20 cellular contexts compared by ENCODE assay signal in genomic region chr6:52340603-52340880, GRCh38. TPM values are rescaled to one million over a fixed set of nuclear protein-coding genes. Genes with fewer than 3 reads are reported as not detected.
A peak's percentile ranks its signal among the peaks of the same experiment; 100 is the strongest.
DNase-seq lines count a peak whose midpoint lies in the region; ATAC-seq lines count a peak whose summit lies in the region.
"Had no signal": no experiment of that assay in that cellular context is flagged by ENCODE, and none has a peak within 500 bp of the region (broad histone marks: within the 10 kb centered on the region; RNA-seq: fewer than 3 reads in every experiment).

No MANE protein-coding gene starts in this region.

- H3K36me3 ChIP-seq in SJSA1: no peaks in the 10 kb centered on the region
- no peaks in the 10 kb centered on the region for H3K36me3 ChIP-seq in mesodermal cell (ENCODE audit: control insufficient read depth, insufficient read depth, low read length)
- H3K36me3 ChIP-seq: SJCRH30 had no signal

- H3K27me3 Mint-ChIP-seq in activated naive CD8-positive, alpha-beta T cell treated with anti-CD3 and anti-CD28 coated beads, Interleukin-2, amount 10 ng/mL, durations not matched to agents 7 days and 5 days: no peaks in the 10 kb centered on the region
- H3K27me3 Mint-ChIP-seq in activated naive CD8-positive, alpha-beta T cell treated with anti-CD3 and anti-CD28 coated beads for 36 hours: no peaks in the 10 kb centered on the region
- H3K27me3 Mint-ChIP-seq: T-cell had no signal

- H3K9me3 ChIP-seq in SJSA1 (replicated peaks) (no peaks in the 10 kb centered on the region), mesodermal cell (ENCODE audit: control insufficient read depth, low read length) (no peaks in the 10 kb centered on the region)
- H3K9me3 ChIP-seq: SJCRH30 had no signal

- POLR2A ChIA-PET in activated naive CD8-positive, alpha-beta T cell treated with anti-CD3 and anti-CD28 coated beads, Interleukin-2, amount 10 ng/mL, durations not matched to agents 7 days and 5 days (lab: Charles Lee): no interaction called here

- H3K27ac Mint-ChIP-seq in activated naive CD8-positive, alpha-beta T cell treated with anti-CD3 and anti-CD28 coated beads, Interleukin-2, amount 10 ng/mL, durations not matched to agents 7 days and 5 days: peak overlapping the region; percentile 13
- H3K27ac Mint-ChIP-seq in activated naive CD8-positive, alpha-beta T cell treated with anti-CD3 and anti-CD28 coated beads for 36 hours: no peak overlapping the region
- H3K27ac Mint-ChIP-seq: CD8-positive, alpha-beta T cell; T-cell had no signal

- H3K36me3 Mint-ChIP-seq in activated naive CD8-positive, alpha-beta T cell treated with anti-CD3 and anti-CD28 coated beads, Interleukin-2, amount 10 ng/mL, durations not matched to agents 7 days and 5 days: no peaks in the 10 kb centered on the region
- no peaks in the 10 kb centered on the region for H3K36me3 Mint-ChIP-seq in activated naive CD8-positive, alpha-beta T cell treated with anti-CD3 and anti-CD28 coated beads for 36 hours
- H3K36me3 Mint-ChIP-seq: CD8-positive, alpha-beta T cell; T-cell had no signal

- no peaks in the 10 kb centered on the region for H3K27me3 ChIP-seq in SJSA1 (replicated peaks)
- H3K27me3 ChIP-seq: SJCRH30 had no signal

- H3K4me1 ChIP-seq in SJSA1 (replicated peaks) (peaks cover 35% of the 10 kb centered on the region), mesodermal cell (ENCODE audit: control insufficient read depth, insufficient read depth, low read length, poor library complexity, severe bottlenecking) (no peaks in the 10 kb centered on the region)
- H3K4me1 ChIP-seq: SJCRH30 had no signal

- ATAC-seq in activated naive CD8-positive, alpha-beta T cell treated with anti-CD3 and anti-CD28 coated beads, Interleukin-2, amount 10 ng/mL, durations not matched to agents 7 days and 5 days (ENCODE audit: low read depth): no peak
- ATAC-seq in GM21619 (IDR thresholded peaks at IDR 0.05; ENCODE audit: unreplicated experiment) (no peak), GM21576 (IDR thresholded peaks at IDR 0.05; ENCODE audit: unreplicated experiment) (no peak)
- ATAC-seq: CD8-positive, alpha-beta T cell; GM12878; T-cell had no signal

- no peak overlapping the region for H3K4me3 Mint-ChIP-seq in activated naive CD8-positive, alpha-beta T cell treated with anti-CD3 and anti-CD28 coated beads, Interleukin-2, amount 10 ng/mL, durations not matched to agents 7 days and 5 days
- H3K4me3 Mint-ChIP-seq in activated naive CD8-positive, alpha-beta T cell treated with anti-CD3 and anti-CD28 coated beads for 36 hours: no peak overlapping the region
- H3K4me3 Mint-ChIP-seq: CD8-positive, alpha-beta T cell; T-cell had no signal

- H3K27ac ChIP-seq in SJSA1 (peak overlapping the region; percentile 81), mesodermal cell (ENCODE audit: low read depth, low read length, severe bottlenecking) (peak overlapping the region; percentile 20)
- H3K27ac ChIP-seq: RWPE1, SJCRH30 had no signal

- H3K4me3 ChIP-seq in SJSA1 (no peak overlapping the region), mesodermal cell (ENCODE audit: extremely low read depth, insufficient read depth, low read length, poor library complexity, severe bottlenecking) (no peak overlapping the region)
- H3K4me3 ChIP-seq: GM12878, SJCRH30 had no signal

- no peak for DNase-seq in activated naive CD8-positive, alpha-beta T cell treated with anti-CD3 and anti-CD28 coated beads, Interleukin-2, amount 10 ng/mL, durations not matched to agents 7 days and 5 days
- DNase-seq in activated naive CD8-positive, alpha-beta T cell treated with anti-CD3 and anti-CD28 coated beads for 36 hours: no peak
- DNase-seq in SJSA1 (ENCODE audit: low read depth in 1 of 2, low spot score in 2 of 2): peak; percentile 51 to 78
- DNase-seq in HK-2 (ENCODE audit: unreplicated experiment): no peak
- no peak for DNase-seq in NOMO-1 treated with DMSO at 0.1 percent for 48 hours (lab: John Stamatoyannopoulos, UW; ENCODE audit: unreplicated experiment)
- DNase-seq: 8988T; CD8-positive, alpha-beta T cell; DMS79; GOT3; NCI-H1417 treated with DMSO at 0.1 percent for 48 hours; NCI-H1930; NCI-H446; NK-92 treated with Interleukin-12 subunit alpha and Interleukin-12 subunit beta, amount 100 ng/mL, for 24 hours; SJCRH30; T-cell had no signal

- H3K4me1 Mint-ChIP-seq in activated naive CD8-positive, alpha-beta T cell treated with anti-CD3 and anti-CD28 coated beads, Interleukin-2, amount 10 ng/mL, durations not matched to agents 7 days and 5 days: peaks cover 38% of the 10 kb centered on the region
- H3K4me1 Mint-ChIP-seq in activated naive CD8-positive, alpha-beta T cell treated with anti-CD3 and anti-CD28 coated beads for 36 hours: peaks cover 45% of the 10 kb centered on the region

- H3K9me3 Mint-ChIP-seq in activated naive CD8-positive, alpha-beta T cell treated with anti-CD3 and anti-CD28 coated beads, Interleukin-2, amount 10 ng/mL, durations not matched to agents 7 days and 5 days: no peaks in the 10 kb centered on the region
- no peaks in the 10 kb centered on the region for H3K9me3 Mint-ChIP-seq in activated naive CD8-positive, alpha-beta T cell treated with anti-CD3 and anti-CD28 coated beads for 36 hours
- H3K9me3 Mint-ChIP-seq: CD8-positive, alpha-beta T cell; T-cell had no signal

RNA-seq across cellular contexts. Expression of gene PAQR8, which starts 21.4 kb away (rescaled TPM):
- 10 to 100 TPM; 25.7 to 26.4 TPM for total RNA-seq in activated naive CD8-positive, alpha-beta T cell treated with anti-CD3 and anti-CD28 coated beads, Interleukin-2, amount 10 ng/mL, durations not matched to agents 7 days and 5 days
- total RNA-seq in activated naive CD8-positive, alpha-beta T cell treated with anti-CD3 and anti-CD28 coated beads for 36 hours: 10 to 100 TPM; 11.0 to 11.4 TPM
- total RNA-seq in SJSA1 (2014; rRNA removed; shearing (Covaris generic)): 5.8 and 10.0 TPM in 2 replicates
- polyA plus RNA-seq in mesodermal cell (2013, experiment 1 of 2): 18.8 TPM
- 18.5 TPM for polyA plus RNA-seq in mesodermal cell (2013, experiment 2 of 2)

RNA-seq across cellular contexts. Expression of gene MCM3, which starts 56.0 kb away (rescaled TPM):
- 100 to 1,000 TPM; 180 to 182 TPM for total RNA-seq in activated naive CD8-positive, alpha-beta T cell treated with anti-CD3 and anti-CD28 coated beads, Interleukin-2, amount 10 ng/mL, durations not matched to agents 7 days and 5 days
- total RNA-seq in activated naive CD8-positive, alpha-beta T cell treated with anti-CD3 and anti-CD28 coated beads for 36 hours: 100 to 1,000 TPM; 326 to 335 TPM
- total RNA-seq in SJSA1 (2014; rRNA removed; shearing (Covaris generic)): 212 and 220 TPM in 2 replicates
- polyA plus RNA-seq in mesodermal cell (2013, experiment 1 of 2): 72.3 TPM
- polyA plus RNA-seq in mesodermal cell (2013, experiment 2 of 2): 67.2 TPM

Comparison
In these comparisons a context has a peak if more than half of its experiments do, and no peak if none do; other contexts are left out.
1. DNase-seq: peak in SJSA1 (2 of 2); none in activated naive CD8-positive, alpha-beta T cell treated with anti-CD3 and anti-CD28 coated beads, Interleukin-2, amount 10 ng/mL, durations not matched to agents 7 days and 5 days (single experiment), activated naive CD8-positive, alpha-beta T cell treated with anti-CD3 and anti-CD28 coated beads for 36 hours (single experiment), HK-2 (single experiment) and NOMO-1 treated with DMSO at 0.1 percent for 48 hours (single experiment).